1 cellular context compared by ENCODE assay signal in genomic region chr14:85527006-85527405, GRCh38.
TF ChIP-seq lines count a peak whose summit lies in the region.

No MANE protein-coding gene starts in this region.

TF ChIP-seq in SK-N-SH treated with all-trans-retinoic acid at 6 μM for 48 hours, 23 proteins besides CTCF, POLR2A, EP300 and RAD21 (continued from another document):
- TF ChIP-seq, protein P1, sequence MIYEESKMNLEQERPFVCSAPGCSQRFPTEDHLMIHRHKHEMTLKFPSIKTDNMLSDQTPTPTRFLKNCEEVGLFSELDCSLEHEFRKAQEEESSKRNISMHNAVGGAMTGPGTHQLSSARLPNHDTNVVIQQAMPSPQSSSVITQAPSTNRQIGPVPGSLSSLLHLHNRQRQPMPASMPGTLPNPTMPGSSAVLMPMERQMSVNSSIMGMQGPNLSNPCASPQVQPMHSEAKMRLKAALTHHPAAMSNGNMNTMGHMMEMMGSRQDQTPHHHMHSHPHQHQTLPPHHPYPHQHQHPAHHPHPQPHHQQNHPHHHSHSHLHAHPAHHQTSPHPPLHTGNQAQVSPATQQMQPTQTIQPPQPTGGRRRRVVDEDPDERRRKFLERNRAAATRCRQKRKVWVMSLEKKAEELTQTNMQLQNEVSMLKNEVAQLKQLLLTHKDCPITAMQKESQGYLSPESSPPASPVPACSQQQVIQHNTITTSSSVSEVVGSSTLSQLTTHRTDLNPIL (CRISPR knock-in tag; IDR thresholded peaks at IDR 0.05; ENCODE audit: low read depth), result no peak
- TF ChIP-seq OSR1 (CRISPR knock-in tag; IDR thresholded peaks at IDR 0.05) (no peak), TSHZ2 (CRISPR knock-in tag; IDR thresholded peaks at IDR 0.05) (no peak), SNAI2 (CRISPR knock-in tag; IDR thresholded peaks at IDR 0.05) (no peak), ZFP3 (CRISPR knock-in tag; IDR thresholded peaks at IDR 0.05) (no peak), CSDC2 (CRISPR knock-in tag; IDR thresholded peaks at IDR 0.05) (no peak), ESRRG (CRISPR knock-in tag; IDR thresholded peaks at IDR 0.05) (no peak), TCF4 (CRISPR knock-in tag; IDR thresholded peaks at IDR 0.05; ENCODE audit: borderline replicate concordance) (no peak), ISL1 (CRISPR knock-in tag; IDR thresholded peaks at IDR 0.05) (no peak)
- TF ChIP-seq, protein P2, sequence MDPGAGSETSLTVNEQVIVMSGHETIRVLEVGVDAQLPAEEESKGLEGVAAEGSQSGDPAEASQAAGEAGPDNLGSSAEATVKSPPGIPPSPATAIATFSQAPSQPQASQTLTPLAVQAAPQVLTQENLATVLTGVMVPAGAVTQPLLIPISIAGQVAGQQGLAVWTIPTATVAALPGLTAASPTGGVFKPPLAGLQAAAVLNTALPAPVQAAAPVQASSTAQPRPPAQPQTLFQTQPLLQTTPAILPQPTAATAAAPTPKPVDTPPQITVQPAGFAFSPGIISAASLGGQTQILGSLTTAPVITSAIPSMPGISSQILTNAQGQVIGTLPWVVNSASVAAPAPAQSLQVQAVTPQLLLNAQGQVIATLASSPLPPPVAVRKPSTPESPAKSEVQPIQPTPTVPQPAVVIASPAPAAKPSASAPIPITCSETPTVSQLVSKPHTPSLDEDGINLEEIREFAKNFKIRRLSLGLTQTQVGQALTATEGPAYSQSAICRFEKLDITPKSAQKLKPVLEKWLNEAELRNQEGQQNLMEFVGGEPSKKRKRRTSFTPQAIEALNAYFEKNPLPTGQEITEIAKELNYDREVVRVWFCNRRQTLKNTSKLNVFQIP (CRISPR knock-in tag; IDR thresholded peaks at IDR 0.05; ENCODE audit: borderline replicate concordance, low read depth), result no peak
